1 cellular context compared by ENCODE assay signal in the genomic region with DNA sequence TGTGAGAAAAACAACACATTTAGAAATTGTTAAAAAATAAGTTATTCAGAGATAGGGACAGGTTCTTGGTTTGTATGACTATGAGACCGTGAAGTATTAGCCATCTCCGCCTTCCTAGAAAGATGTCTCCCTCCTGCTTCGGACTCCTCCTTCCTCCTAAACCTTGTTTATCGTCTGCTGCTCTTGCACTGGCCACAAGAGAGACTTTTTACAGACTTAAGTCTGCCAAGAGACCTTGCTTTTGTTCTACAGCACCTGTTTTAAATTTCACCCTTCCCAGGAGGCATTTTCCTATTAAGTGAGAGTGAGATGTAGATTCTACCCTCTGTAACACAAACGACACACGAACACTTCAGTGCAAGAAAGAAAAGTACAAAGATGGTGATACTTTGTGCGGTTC.
TF ChIP-seq lines count a peak whose summit lies in the region.

No MANE protein-coding gene starts in this region.

TF ChIP-seq in IMR-90, 13 proteins besides CTCF, POLR2A, EP300 and RAD21:
- TF ChIP-seq MAZ (IDR thresholded peaks at IDR 0.05; ENCODE audit: borderline replicate concordance, low read depth, low read length) (no peak), NFE2L2 (IDR thresholded peaks at IDR 0.05; ENCODE audit: low read depth, low read length) (no peak), MXI1 (IDR thresholded peaks at IDR 0.05; ENCODE audit: borderline replicate concordance, low read depth, low read length) (no peak), RFX5 (IDR thresholded peaks at IDR 0.05; ENCODE audit: low read depth, low read length) (no peak), BHLHE40 (IDR thresholded peaks at IDR 0.05; ENCODE audit: low read depth, low read length) (no peak), RCOR1 (IDR thresholded peaks at IDR 0.05; ENCODE audit: insufficient replicate concordance, low read length) (no peak), SMC3 (IDR thresholded peaks at IDR 0.05; ENCODE audit: low read depth, low read length) (no peak), FOS (IDR thresholded peaks at IDR 0.05; ENCODE audit: low read depth, low read length) (no peak), CEBPB (IDR thresholded peaks at IDR 0.05; ENCODE audit: low read depth, low read length) (no peak), MAFK (IDR thresholded peaks at IDR 0.05; ENCODE audit: low read depth, low read length) (no peak), CHD1 (IDR thresholded peaks at IDR 0.05; ENCODE audit: low read depth, low read length) (no peak)
- TF ChIP-seq, protein P1, sequence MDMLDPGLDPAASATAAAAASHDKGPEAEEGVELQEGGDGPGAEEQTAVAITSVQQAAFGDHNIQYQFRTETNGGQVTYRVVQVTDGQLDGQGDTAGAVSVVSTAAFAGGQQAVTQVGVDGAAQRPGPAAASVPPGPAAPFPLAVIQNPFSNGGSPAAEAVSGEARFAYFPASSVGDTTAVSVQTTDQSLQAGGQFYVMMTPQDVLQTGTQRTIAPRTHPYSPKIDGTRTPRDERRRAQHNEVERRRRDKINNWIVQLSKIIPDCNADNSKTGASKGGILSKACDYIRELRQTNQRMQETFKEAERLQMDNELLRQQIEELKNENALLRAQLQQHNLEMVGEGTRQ (IDR thresholded peaks at IDR 0.05; ENCODE audit: low read depth, low read length) = no peak
- TF ChIP-seq, protein P2, sequence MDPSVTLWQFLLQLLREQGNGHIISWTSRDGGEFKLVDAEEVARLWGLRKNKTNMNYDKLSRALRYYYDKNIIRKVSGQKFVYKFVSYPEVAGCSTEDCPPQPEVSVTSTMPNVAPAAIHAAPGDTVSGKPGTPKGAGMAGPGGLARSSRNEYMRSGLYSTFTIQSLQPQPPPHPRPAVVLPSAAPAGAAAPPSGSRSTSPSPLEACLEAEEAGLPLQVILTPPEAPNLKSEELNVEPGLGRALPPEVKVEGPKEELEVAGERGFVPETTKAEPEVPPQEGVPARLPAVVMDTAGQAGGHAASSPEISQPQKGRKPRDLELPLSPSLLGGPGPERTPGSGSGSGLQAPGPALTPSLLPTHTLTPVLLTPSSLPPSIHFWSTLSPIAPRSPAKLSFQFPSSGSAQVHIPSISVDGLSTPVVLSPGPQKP (IDR thresholded peaks at IDR 0.05; ENCODE audit: borderline replicate concordance, low read depth, low read length) = no peak
